2 cellular contexts compared by ENCODE assay signal in the genomic region with DNA sequence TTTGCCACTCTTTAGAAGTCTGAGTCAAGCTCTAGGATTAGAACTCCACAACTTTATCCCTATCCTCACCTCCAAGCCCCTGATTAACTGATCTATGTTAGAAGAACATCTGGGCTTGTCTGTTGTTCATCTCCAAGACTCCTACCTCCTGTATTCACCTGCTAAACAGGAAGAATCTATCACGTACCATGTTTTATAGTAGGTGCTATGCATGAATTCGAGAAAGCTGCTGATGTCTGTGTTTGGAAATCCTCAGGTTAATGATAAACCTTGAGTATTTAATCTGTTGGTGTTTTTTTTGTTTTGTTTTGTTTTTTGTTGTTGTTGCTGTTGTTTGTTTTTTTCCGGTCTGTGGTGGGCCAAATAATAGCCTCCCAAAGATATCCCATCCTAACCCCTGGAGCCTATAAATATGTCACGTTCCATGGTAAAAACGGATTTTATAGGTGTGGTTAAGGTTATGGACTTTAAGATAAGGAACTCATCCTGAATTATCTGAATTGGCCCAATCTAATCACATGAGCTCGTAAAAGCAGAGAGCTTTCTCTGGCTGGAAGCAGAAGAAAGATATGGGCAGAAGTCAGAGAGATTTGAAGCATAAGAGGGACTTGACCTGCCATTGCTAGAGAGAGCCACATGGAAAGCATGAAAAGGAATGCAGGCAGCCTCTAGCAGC.
TF ChIP-seq lines count a peak whose summit lies in the region.

No MANE protein-coding gene starts in this region.

TF ChIP-seq in HEK293T, 16 proteins besides CTCF, POLR2A, EP300 and RAD21 (continued from another document):
- TF ChIP-seq BHLHE40 (IDR thresholded peaks at IDR 0.05; ENCODE audit: borderline replicate concordance): no peak

TF ChIP-seq in H1, 55 proteins besides CTCF, POLR2A, EP300 and RAD21 (continued from another document):
- TF ChIP-seq, protein P1, sequence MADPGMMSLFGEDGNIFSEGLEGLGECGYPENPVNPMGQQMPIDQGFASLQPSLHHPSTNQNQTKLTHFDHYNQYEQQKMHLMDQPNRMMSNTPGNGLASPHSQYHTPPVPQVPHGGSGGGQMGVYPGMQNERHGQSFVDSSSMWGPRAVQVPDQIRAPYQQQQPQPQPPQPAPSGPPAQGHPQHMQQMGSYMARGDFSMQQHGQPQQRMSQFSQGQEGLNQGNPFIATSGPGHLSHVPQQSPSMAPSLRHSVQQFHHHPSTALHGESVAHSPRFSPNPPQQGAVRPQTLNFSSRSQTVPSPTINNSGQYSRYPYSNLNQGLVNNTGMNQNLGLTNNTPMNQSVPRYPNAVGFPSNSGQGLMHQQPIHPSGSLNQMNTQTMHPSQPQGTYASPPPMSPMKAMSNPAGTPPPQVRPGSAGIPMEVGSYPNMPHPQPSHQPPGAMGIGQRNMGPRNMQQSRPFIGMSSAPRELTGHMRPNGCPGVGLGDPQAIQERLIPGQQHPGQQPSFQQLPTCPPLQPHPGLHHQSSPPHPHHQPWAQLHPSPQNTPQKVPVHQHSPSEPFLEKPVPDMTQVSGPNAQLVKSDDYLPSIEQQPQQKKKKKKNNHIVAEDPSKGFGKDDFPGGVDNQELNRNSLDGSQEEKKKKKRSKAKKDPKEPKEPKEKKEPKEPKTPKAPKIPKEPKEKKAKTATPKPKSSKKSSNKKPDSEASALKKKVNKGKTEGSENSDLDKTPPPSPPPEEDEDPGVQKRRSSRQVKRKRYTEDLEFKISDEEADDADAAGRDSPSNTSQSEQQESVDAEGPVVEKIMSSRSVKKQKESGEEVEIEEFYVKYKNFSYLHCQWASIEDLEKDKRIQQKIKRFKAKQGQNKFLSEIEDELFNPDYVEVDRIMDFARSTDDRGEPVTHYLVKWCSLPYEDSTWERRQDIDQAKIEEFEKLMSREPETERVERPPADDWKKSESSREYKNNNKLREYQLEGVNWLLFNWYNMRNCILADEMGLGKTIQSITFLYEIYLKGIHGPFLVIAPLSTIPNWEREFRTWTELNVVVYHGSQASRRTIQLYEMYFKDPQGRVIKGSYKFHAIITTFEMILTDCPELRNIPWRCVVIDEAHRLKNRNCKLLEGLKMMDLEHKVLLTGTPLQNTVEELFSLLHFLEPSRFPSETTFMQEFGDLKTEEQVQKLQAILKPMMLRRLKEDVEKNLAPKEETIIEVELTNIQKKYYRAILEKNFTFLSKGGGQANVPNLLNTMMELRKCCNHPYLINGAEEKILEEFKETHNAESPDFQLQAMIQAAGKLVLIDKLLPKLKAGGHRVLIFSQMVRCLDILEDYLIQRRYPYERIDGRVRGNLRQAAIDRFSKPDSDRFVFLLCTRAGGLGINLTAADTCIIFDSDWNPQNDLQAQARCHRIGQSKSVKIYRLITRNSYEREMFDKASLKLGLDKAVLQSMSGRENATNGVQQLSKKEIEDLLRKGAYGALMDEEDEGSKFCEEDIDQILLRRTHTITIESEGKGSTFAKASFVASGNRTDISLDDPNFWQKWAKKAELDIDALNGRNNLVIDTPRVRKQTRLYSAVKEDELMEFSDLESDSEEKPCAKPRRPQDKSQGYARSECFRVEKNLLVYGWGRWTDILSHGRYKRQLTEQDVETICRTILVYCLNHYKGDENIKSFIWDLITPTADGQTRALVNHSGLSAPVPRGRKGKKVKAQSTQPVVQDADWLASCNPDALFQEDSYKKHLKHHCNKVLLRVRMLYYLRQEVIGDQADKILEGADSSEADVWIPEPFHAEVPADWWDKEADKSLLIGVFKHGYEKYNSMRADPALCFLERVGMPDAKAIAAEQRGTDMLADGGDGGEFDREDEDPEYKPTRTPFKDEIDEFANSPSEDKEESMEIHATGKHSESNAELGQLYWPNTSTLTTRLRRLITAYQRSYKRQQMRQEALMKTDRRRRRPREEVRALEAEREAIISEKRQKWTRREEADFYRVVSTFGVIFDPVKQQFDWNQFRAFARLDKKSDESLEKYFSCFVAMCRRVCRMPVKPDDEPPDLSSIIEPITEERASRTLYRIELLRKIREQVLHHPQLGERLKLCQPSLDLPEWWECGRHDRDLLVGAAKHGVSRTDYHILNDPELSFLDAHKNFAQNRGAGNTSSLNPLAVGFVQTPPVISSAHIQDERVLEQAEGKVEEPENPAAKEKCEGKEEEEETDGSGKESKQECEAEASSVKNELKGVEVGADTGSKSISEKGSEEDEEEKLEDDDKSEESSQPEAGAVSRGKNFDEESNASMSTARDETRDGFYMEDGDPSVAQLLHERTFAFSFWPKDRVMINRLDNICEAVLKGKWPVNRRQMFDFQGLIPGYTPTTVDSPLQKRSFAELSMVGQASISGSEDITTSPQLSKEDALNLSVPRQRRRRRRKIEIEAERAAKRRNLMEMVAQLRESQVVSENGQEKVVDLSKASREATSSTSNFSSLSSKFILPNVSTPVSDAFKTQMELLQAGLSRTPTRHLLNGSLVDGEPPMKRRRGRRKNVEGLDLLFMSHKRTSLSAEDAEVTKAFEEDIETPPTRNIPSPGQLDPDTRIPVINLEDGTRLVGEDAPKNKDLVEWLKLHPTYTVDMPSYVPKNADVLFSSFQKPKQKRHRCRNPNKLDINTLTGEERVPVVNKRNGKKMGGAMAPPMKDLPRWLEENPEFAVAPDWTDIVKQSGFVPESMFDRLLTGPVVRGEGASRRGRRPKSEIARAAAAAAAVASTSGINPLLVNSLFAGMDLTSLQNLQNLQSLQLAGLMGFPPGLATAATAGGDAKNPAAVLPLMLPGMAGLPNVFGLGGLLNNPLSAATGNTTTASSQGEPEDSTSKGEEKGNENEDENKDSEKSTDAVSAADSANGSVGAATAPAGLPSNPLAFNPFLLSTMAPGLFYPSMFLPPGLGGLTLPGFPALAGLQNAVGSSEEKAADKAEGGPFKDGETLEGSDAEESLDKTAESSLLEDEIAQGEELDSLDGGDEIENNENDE (IDR thresholded peaks at IDR 0.05; ENCODE audit: insufficient replicate concordance, low read length): no peak
